Comparison of ENCODE assay signal across 22 cellular contexts in the genomic region with DNA sequence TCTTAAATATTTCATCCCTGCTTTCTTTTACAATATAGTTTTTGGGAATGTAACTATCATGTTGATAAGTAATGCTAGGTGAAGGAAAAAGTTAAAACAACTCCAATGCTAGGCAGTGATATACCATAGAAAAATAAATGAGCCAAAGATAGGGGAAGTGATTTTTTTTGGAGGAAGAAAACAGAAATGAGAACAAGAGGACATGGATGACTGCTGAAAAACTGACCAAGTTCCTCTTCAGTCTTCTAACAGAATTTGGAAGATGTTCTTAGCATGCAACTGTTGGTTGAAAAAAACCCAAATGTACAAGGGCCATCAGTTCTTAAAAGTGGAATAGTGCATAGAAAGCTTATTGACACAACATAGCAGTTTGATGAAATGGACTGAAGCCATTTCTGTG.
DNase-seq lines count a peak whose midpoint lies in the region; ATAC-seq, FAIRE-seq and TF ChIP-seq lines count a peak whose summit lies in the region.
"Had no signal": no experiment of that assay in that cellular context is flagged by ENCODE, and none has a peak within 500 bp of the region (broad histone marks: within the 10 kb centered on the region; RNA-seq: fewer than 3 reads in every experiment).

No MANE protein-coding gene starts in this region.

- FAIRE-seq in GM12891 (lab: Jason Lieb, UNC), result no peak
- no peak for FAIRE-seq in frontal cortex (lab: Jason Lieb, UNC)

- no peak overlapping the region for H2AFZ ChIP-seq in OCI-LY1 (ENCODE audit: low read length)

- no peaks in the 10 kb centered on the region for H3K9me3 Mint-ChIP-seq in naive B cell
- H3K9me3 Mint-ChIP-seq in naive thymus-derived CD8-positive, alpha-beta T cell, result peaks cover 0 to 3% (median 0%) of the 10 kb centered on the region in 9 donors
- H3K9me3 Mint-ChIP-seq: central memory CD8-positive, alpha-beta T cell; effector memory CD8-positive, alpha-beta T cell; nephron had no signal

- H3K4me1 Mint-ChIP-seq in naive B cell, result peaks cover 13 to 29% (median 19%) of the 10 kb centered on the region in 3 donors
- H3K4me1 Mint-ChIP-seq in naive thymus-derived CD8-positive, alpha-beta T cell, result peaks cover 5 to 31% (median 23%) of the 10 kb centered on the region in 4 donors

- no peaks in the 10 kb centered on the region for H4K20me1 ChIP-seq in OCI-LY1 (ENCODE audit: insufficient read depth, low read length)

- no peaks in the 10 kb centered on the region for H3K9me3 ChIP-seq in OCI-LY1 (ENCODE audit: low read length)
- H3K9me3 ChIP-seq: thyroid gland had no signal

- H3K36me3 Mint-ChIP-seq in naive B cell, result no peaks in the 10 kb centered on the region
- no peaks in the 10 kb centered on the region for H3K36me3 Mint-ChIP-seq in naive thymus-derived CD8-positive, alpha-beta T cell

- no peaks in the 10 kb centered on the region for H3K79me2 ChIP-seq in OCI-LY1 (ENCODE audit: insufficient read depth, low read length)

- ATAC-seq in HG03432 (IDR thresholded peaks at IDR 0.05; ENCODE audit: unreplicated experiment) (peak; percentile 35), naive B cell (ENCODE audit: low read depth in 2 of 2) (peak; percentile 88 to 93), GM18511 (IDR thresholded peaks at IDR 0.05; ENCODE audit: unreplicated experiment) (no peak)
- ATAC-seq in naive thymus-derived CD8-positive, alpha-beta T cell, result no peak
- ATAC-seq: activated CD8-positive, alpha-beta memory T cell treated with anti-CD3 and anti-CD28 coated beads, Interleukin-2, amount 10 ng/mL, durations not matched to agents 7 days and 5 days; effector memory CD8-positive, alpha-beta T cell had no signal

- DNase-seq in GM12891 (ENCODE audit: insufficient read length, low spot score) (no peak), naive B cell (peak; percentile 59), frontal cortex (ENCODE audit: low spot score in 2 of 2) (no peak)
- DNase-seq in naive thymus-derived CD8-positive, alpha-beta T cell, result no peak
- DNase-seq: activated CD8-positive, alpha-beta memory T cell treated with anti-CD3 and anti-CD28 coated beads, Interleukin-2, amount 10 ng/mL, durations not matched to agents 7 days and 5 days; activated gamma-delta T cell; anterior cingulate cortex; DMS153; effector memory CD8-positive, alpha-beta T cell; hypothalamus; IMR-90; mesendoderm; NCI-H1105; NCI-H82; Right ventricle myocardium superior; thyroid gland had no signal

- peak overlapping the region; percentile 59 for H3K27ac ChIP-seq in OCI-LY1 (ENCODE audit: low read depth, low read length, poor library complexity, severe bottlenecking)
- H3K27ac ChIP-seq: thyroid gland had no signal

- no peak for TF ChIP-seq CTCF in OCI-LY1 (IDR thresholded peaks at IDR 0.05; ENCODE audit: low read length)

- POLR2A ChIA-PET in naive thymus-derived CD8-positive, alpha-beta T cell (lab: Charles Lee), result no interaction called here

- no peaks in the 10 kb centered on the region for H3K36me3 ChIP-seq in OCI-LY1 (ENCODE audit: insufficient read depth, low read length)
- H3K36me3 ChIP-seq: thyroid gland had no signal

- TF ChIP-seq POLR2A in GM12891 (IDR thresholded peaks at IDR 0.05; ENCODE audit: low read depth, low read length), result no peak

- no peaks in the 10 kb centered on the region for H3K27me3 ChIP-seq in OCI-LY1 (ENCODE audit: insufficient read depth, low read length)
- H3K27me3 ChIP-seq: thyroid gland had no signal

- no peaks in the 10 kb centered on the region for H3K9me2 ChIP-seq in OCI-LY1 (ENCODE audit: low read depth, low read length)

- no peak overlapping the region for H3K4me3 ChIP-seq in OCI-LY1 (ENCODE audit: low read depth, low read length, poor library complexity, severe bottlenecking)
- H3K4me3 ChIP-seq: thyroid gland had no signal

- H3K27me3 Mint-ChIP-seq in naive B cell, result no peaks in the 10 kb centered on the region
- H3K27me3 Mint-ChIP-seq in naive thymus-derived CD8-positive, alpha-beta T cell, result no peaks in the 10 kb centered on the region
- H3K27me3 Mint-ChIP-seq: activated CD8-positive, alpha-beta memory T cell treated with anti-CD3 and anti-CD28 coated beads, Interleukin-2, amount 10 ng/mL, durations not matched to agents 7 days and 5 days; central memory CD8-positive, alpha-beta T cell; effector memory CD8-positive, alpha-beta T cell had no signal

- H3K4me1 ChIP-seq in OCI-LY1 (ENCODE audit: insufficient read depth, low read length, severe bottlenecking), result peaks cover 23% of the 10 kb centered on the region

- H3K9ac ChIP-seq in OCI-LY1 (ENCODE audit: low read length), result no peak overlapping the region

- no peaks in the 10 kb centered on the region for H3F3A ChIP-seq in OCI-LY1 (ENCODE audit: insufficient read depth, low read length)

- H3K4me2 ChIP-seq in OCI-LY1 (ENCODE audit: low read length), result no peak overlapping the region

- peak overlapping the region in 2 of 6 donors; percentile 51 to 65 for H3K27ac Mint-ChIP-seq in naive B cell
- H3K27ac Mint-ChIP-seq in naive thymus-derived CD8-positive, alpha-beta T cell, result peak overlapping the region in 1 of 10 donors; percentile 21
- H3K27ac Mint-ChIP-seq: activated CD8-positive, alpha-beta memory T cell treated with anti-CD3 and anti-CD28 coated beads, Interleukin-2, amount 10 ng/mL, durations not matched to agents 7 days and 5 days; effector memory CD8-positive, alpha-beta T cell; T-helper 2 cell treated with Interferon-gamma antibody and Interleukin-4, amounts not matched to agents 5 μg/mL and 100 μg/mL, for 36 hours had no signal

- peak overlapping the region in 3 of 8 donors; percentile 2 to 63 (median 18) for H3K4me3 Mint-ChIP-seq in naive B cell
- H3K4me3 Mint-ChIP-seq in naive thymus-derived CD8-positive, alpha-beta T cell, result no peak overlapping the region
- H3K4me3 Mint-ChIP-seq: activated CD8-positive, alpha-beta memory T cell treated with anti-CD3 and anti-CD28 coated beads, Interleukin-2, amount 10 ng/mL, durations not matched to agents 7 days and 5 days; central memory CD8-positive, alpha-beta T cell; effector memory CD8-positive, alpha-beta T cell; nephron; T-helper 2 cell treated with Interferon-gamma antibody and Interleukin-4, amounts not matched to agents 5 μg/mL and 100 μg/mL, for 36 hours had no signal

TF ChIP-seq in GM12891, 5 proteins besides CTCF, POLR2A, EP300 and RAD21:
- peak; percentile 89 for TF ChIP-seq SPI1 (IDR thresholded peaks at IDR 0.05; ENCODE audit: low read depth, low read length)
- TF ChIP-seq POU2F2 (IDR thresholded peaks at IDR 0.05; ENCODE audit: low read depth, low read length), result no peak
- no peak for TF ChIP-seq PAX5 (IDR thresholded peaks at IDR 0.05; ENCODE audit: insufficient read depth, low read length, severe bottlenecking)
- TF ChIP-seq POLR2AphosphoS5 (IDR thresholded peaks at IDR 0.05; ENCODE audit: low read depth, low read length), result no peak
- TF ChIP-seq TAF1 (IDR thresholded peaks at IDR 0.05; ENCODE audit: low read depth, low read length), result no peak

Comparison
In these comparisons a context has a peak if more than half of its experiments do, and no peak if none do; other contexts are left out.
1. ATAC-seq: peak in HG03432 (single experiment) and naive B cell (2 of 2); none in GM18511 (single experiment) and naive thymus-derived CD8-positive, alpha-beta T cell (0 of 2).